ENCODE assay signal across 29 cellular contexts in the genomic region with DNA sequence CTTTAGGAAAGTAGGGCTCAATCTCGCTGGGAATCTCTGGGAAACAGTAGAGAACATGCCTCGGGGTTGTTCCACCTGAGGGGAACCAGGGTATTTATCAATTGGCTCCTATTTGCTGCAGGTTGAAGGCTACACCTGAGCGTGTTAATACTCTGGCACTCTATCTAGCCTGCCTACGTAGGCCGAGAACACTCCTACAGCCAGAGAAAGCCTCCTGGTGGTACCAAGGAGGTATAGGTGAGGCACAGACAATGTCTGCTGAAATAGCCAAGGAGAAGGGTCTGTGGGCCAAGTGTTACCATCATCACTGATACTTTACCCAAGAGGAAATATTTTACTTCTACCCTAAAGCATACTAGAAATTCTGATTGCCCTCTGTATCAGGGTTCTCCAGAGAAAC.
A peak's percentile ranks its signal among the peaks of the same experiment; 100 is the strongest.
DNase-seq lines count a peak whose midpoint lies in the region; ATAC-seq, FAIRE-seq and TF ChIP-seq lines count a peak whose summit lies in the region.
"Had no signal": no experiment of that assay in that cellular context is flagged by ENCODE, and none has a peak within 500 bp of the region (broad histone marks: within the 10 kb centered on the region; RNA-seq: fewer than 3 reads in every experiment).

No MANE protein-coding gene starts in this region.

- TF ChIP-seq RAD21 in GM12878 (IDR thresholded peaks at IDR 0.05; ENCODE audit: insufficient read depth, low read depth, low read length) = no peak

- no peaks in the 10 kb centered on the region for H3K36me3 Mint-ChIP-seq in activated CD4-positive, alpha-beta T cell treated with anti-CD3 and anti-CD28 coated beads, Interleukin-2, amount 10 ng/mL, durations not matched to agents 7 days and 5 days (ENCODE audit: low read depth)
- H3K36me3 Mint-ChIP-seq: CD4-positive, alpha-beta memory T cell; mesothelial cell of epicardium; naive B cell; T-cell had no signal

- CTCF ChIA-PET in GM12878 (lab: Yijun Ruan, JAX) = no interaction called here
- CTCF ChIA-PET in activated CD4-positive, alpha-beta T cell treated with anti-CD3 and anti-CD28 coated beads, Interleukin-2, amount 10 ng/mL, durations not matched to agents 7 days and 5 days (lab: Charles Lee) = no interaction called here

- FAIRE-seq in GM12878 (lab: Jason Lieb, UNC) = no peak

- H2AFZ ChIP-seq in GM12878 (ENCODE audit: control insufficient read depth, low read depth, low read length) (no peak overlapping the region), neuronal stem cell (ENCODE audit: low read length) (no peak overlapping the region)

- intact Hi-C loops in GM12878 (cut with micrococcal nuclease; ENCODE audit: unreplicated experiment) = no loop called here

- no peak overlapping the region for H2BK120ac ChIP-seq in neuronal stem cell (ENCODE audit: low read depth, low read length)

- TF ChIP-seq EP300 in GM12878 (IDR thresholded peaks at IDR 0.05; ENCODE audit: borderline replicate concordance in 1 of 2, control insufficient read depth in 1 of 2, low read depth in 2 of 2, low read length in 2 of 2) = no peak

- no TSS peak for BruUV-seq in GM12878 (replicated peaks; lab: Mats Ljungman, UMichigan)

- SMC1A ChIA-PET in GM12878 (lab: Charles Lee; ENCODE audit: uncharacterized antibody, unreplicated experiment) = no interaction called here

- H3K27me3 Mint-ChIP-seq in activated CD4-positive, alpha-beta T cell treated with anti-CD3 and anti-CD28 coated beads, Interleukin-2, amount 10 ng/mL, durations not matched to agents 7 days and 5 days = no peaks in the 10 kb centered on the region
- H3K27me3 Mint-ChIP-seq: CD4-positive, alpha-beta memory T cell; T-cell had no signal

- no peak overlapping the region for H3K18ac ChIP-seq in neuronal stem cell (ENCODE audit: low read length)

- H2BK12ac ChIP-seq in neuronal stem cell (ENCODE audit: low read length) = no peak overlapping the region

- H3K27ac ChIP-seq in GM12878 (ENCODE audit: control insufficient read depth, insufficient read depth) (no peak overlapping the region), neuronal stem cell (replicated peaks; ENCODE audit: low read length) (no peak overlapping the region)
- H3K27ac ChIP-seq: breast epithelium, SJSA1, tibial nerve had no signal

- H3K79me1 ChIP-seq in neuronal stem cell (ENCODE audit: low read depth, low read length) = no peaks in the 10 kb centered on the region

- H3K4me1 ChIP-seq in GM12878 (ENCODE audit: control insufficient read depth, insufficient read depth, low read length) (no peaks in the 10 kb centered on the region), neuronal stem cell (ENCODE audit: control insufficient read depth in 2 of 2, insufficient read depth in 1 of 2, low read depth in 1 of 2, low read length in 2 of 2) (no peaks in the 10 kb centered on the region)
- H3K4me1 ChIP-seq: breast epithelium, SJSA1, tibial nerve had no signal

- H3K4me2 ChIP-seq in GM12878 (ENCODE audit: control insufficient read depth, insufficient read depth) = no peak overlapping the region
- no peak overlapping the region for H3K4me2 ChIP-seq in neuronal stem cell (ENCODE audit: insufficient read depth, low read length, poor library complexity, severe bottlenecking)
- H3K4me2 ChIP-seq: smooth muscle cell had no signal

- TF ChIP-seq CTCF in GM12864 (IDR thresholded peaks at IDR 0.05; ENCODE audit: low read depth, low read length, missing control alignments) (peak; percentile 13), GM12878 (IDR thresholded peaks at IDR 0.05 in 2 of 3, conservative IDR thresholded peaks at IDR 0.05 in 1 of 3; ENCODE audit: control insufficient read depth in 2 of 3, extremely low read depth in 1 of 3, insufficient read depth in 1 of 3, low read depth in 3 of 3, low read length in 3 of 3) (0 out of 6 replicates have a peak, but pooled peaks of 2 of the 3 experiments have one; percentile 4 to 18), kidney epithelial cell (IDR thresholded peaks at IDR 0.05; ENCODE audit: insufficient read depth, low read length, poor library complexity, severe bottlenecking) (peak; percentile 3)

- no peak overlapping the region for H3K4me3 Mint-ChIP-seq in activated CD4-positive, alpha-beta T cell treated with anti-CD3 and anti-CD28 coated beads, Interleukin-2, amount 10 ng/mL, durations not matched to agents 7 days and 5 days
- H3K4me3 Mint-ChIP-seq: activated T-helper 1 cell treated with anti-CD3 and anti-CD28 coated beads, Interleukin-12 subunit alpha, Interleukin-12 subunit beta, Interleukin-2, Interleukin-4 antibody, amounts not matched to agents 30 ng/mL and 10 ng/mL and 1 ng/mL, durations not matched to agents 14 hours and 24 hours and 36 hours; CD4-positive, alpha-beta memory T cell; mesothelial cell of epicardium; naive B cell; T-cell had no signal

- H2AK5ac ChIP-seq in neuronal stem cell (ENCODE audit: low read depth, low read length) = no peak overlapping the region

- no peak overlapping the region for H3K4ac ChIP-seq in neuronal stem cell (ENCODE audit: low read length)

- no peaks in the 10 kb centered on the region for H3K79me2 ChIP-seq in GM12878 (ENCODE audit: control insufficient read depth, insufficient read depth, low read length)

- H2BK15ac ChIP-seq in neuronal stem cell (ENCODE audit: low read length) = no peak overlapping the region

- H3K9ac ChIP-seq in GM12878 (ENCODE audit: control insufficient read depth, insufficient read depth, low read length) (no peak overlapping the region), neuronal stem cell (ENCODE audit: low read depth, low read length, poor library complexity) (no peak overlapping the region)

- H3K9me3 Mint-ChIP-seq in activated CD4-positive, alpha-beta T cell treated with anti-CD3 and anti-CD28 coated beads, Interleukin-2, amount 10 ng/mL, durations not matched to agents 7 days and 5 days = no peaks in the 10 kb centered on the region
- H3K9me3 Mint-ChIP-seq: activated T-helper 1 cell treated with anti-CD3 and anti-CD28 coated beads, Interleukin-12 subunit alpha, Interleukin-12 subunit beta, Interleukin-2, Interleukin-4 antibody, amounts not matched to agents 30 ng/mL and 10 ng/mL and 1 ng/mL, durations not matched to agents 14 hours and 24 hours and 36 hours; mesothelial cell of epicardium; T-cell had no signal

- H3K4me3 ChIP-seq in GM12864 (ENCODE audit: low read depth, low read length) = no peak overlapping the region
- no peak overlapping the region for H3K4me3 ChIP-seq in GM12878
- H3K4me3 ChIP-seq in kidney epithelial cell (ENCODE audit: low read depth, low read length) = no peak overlapping the region
- no peak overlapping the region for H3K4me3 ChIP-seq in neuronal stem cell (ENCODE audit: low read length in 2 of 2)
- H3K4me3 ChIP-seq: breast epithelium, SJSA1, smooth muscle cell, tibial nerve had no signal

- RAD21 ChIA-PET in GM12878 (lab: Charles Lee; ENCODE audit: unreplicated experiment) = no interaction called here

- H4K20me1 ChIP-seq in GM12878 (ENCODE audit: control insufficient read depth, insufficient read depth) = no peaks in the 10 kb centered on the region

- DNase-seq in GM12864 (ENCODE audit: low read depth) = no peak
- DNase-seq in HuH-7 (ENCODE audit: low spot score) = peak; percentile 15
- DNase-seq in GM12878 (ENCODE audit: low read depth, low spot score) = no peak
- DNase-seq in kidney epithelial cell (ENCODE audit: low read depth) = no peak
- no peak for DNase-seq in DMS79 treated with DMSO at 0.1 percent for 48 hours (lab: John Stamatoyannopoulos, UW)
- no peak for DNase-seq in neuronal stem cell (ENCODE audit: low spot score)
- no peak for DNase-seq in activated CD4-positive, alpha-beta T cell treated with anti-CD3 and anti-CD28 coated beads, Interleukin-2, amount 10 ng/mL, durations not matched to agents 7 days and 5 days
- DNase-seq: activated CD4-positive, alpha-beta T cell treated with anti-CD3 and anti-CD28 coated beads, Interleukin-2, amount 50 U/mL, for 48 hours; activated CD8-positive, alpha-beta memory T cell treated with anti-CD3 and anti-CD28 coated beads, Interleukin-2, amount 50 U/mL, for 4 hours; activated naive CD4-positive, alpha-beta T cell treated with anti-CD3 and anti-CD28 coated beads, Interleukin-2, amount 50 U/mL, for 16 hours; amygdala; CD4-positive, alpha-beta memory T cell; effector CD4-positive, alpha-beta T cell; EL; erythroblast; left ventricle myocardium superior; naive B cell; NCI-H1694 treated with DMSO at 0.1 percent for 48 hours; NCI-H510A; retina; stimulated activated CD4-positive, alpha-beta T cell treated with anti-CD3 and anti-CD28 coated beads, Interleukin-2, amount 100 ng/mL, for 24 hours; T-cell had no signal

- H3K27me3 ChIP-seq in GM12878 (replicated peaks in 1 of 2; ENCODE audit: control insufficient read depth in 2 of 2, insufficient read depth in 2 of 2, low read length in 1 of 2) = no peaks in the 10 kb centered on the region
- H3K27me3 ChIP-seq in kidney epithelial cell (ENCODE audit: control insufficient read depth, insufficient read depth, low read length) = no peaks in the 10 kb centered on the region
- H3K27me3 ChIP-seq in neuronal stem cell (ENCODE audit: control insufficient read depth in 3 of 3, insufficient read depth in 3 of 3, low read depth in 1 of 3, low read length in 3 of 3) = no peaks in the 10 kb centered on the region
- H3K27me3 ChIP-seq: breast epithelium, SJSA1, tibial nerve had no signal

- no peak overlapping the region for H3K14ac ChIP-seq in neuronal stem cell (ENCODE audit: low read length)

- no peak overlapping the region for H3K27ac Mint-ChIP-seq in activated CD4-positive, alpha-beta T cell treated with anti-CD3 and anti-CD28 coated beads, Interleukin-2, amount 10 ng/mL, durations not matched to agents 7 days and 5 days
- H3K27ac Mint-ChIP-seq: activated T-helper 1 cell treated with anti-CD3 and anti-CD28 coated beads, Interleukin-12 subunit alpha, Interleukin-12 subunit beta, Interleukin-2, Interleukin-4 antibody, amounts not matched to agents 30 ng/mL and 10 ng/mL and 1 ng/mL, durations not matched to agents 14 hours and 24 hours and 36 hours; mesothelial cell of epicardium; naive B cell; T-cell had no signal

- ATAC-seq in GM12878 (peak; percentile 60), HG02981 (IDR thresholded peaks at IDR 0.05; ENCODE audit: unreplicated experiment) (no peak)
- ATAC-seq: left ventricle myocardium superior, T-cell had no signal

- no peak overlapping the region for H2BK5ac ChIP-seq in neuronal stem cell (ENCODE audit: low read length)

- no peak overlapping the region for H4K8ac ChIP-seq in neuronal stem cell (ENCODE audit: low read depth, low read length)

- WGBS in GM12878 (ENCODE audit: insufficient coverage, insufficient replicate concordance, low lambda C conversion rate, missing lambda C conversion rate) = 1% methylated on average over 5 of the region's 5 CpGs
- WGBS in neuronal stem cell (ENCODE audit: extremely low coverage in 2 of 2, insufficient read length in 2 of 2, insufficient replicate concordance in 1 of 2), 2 donors = no CpG with 5 or more reads among the region's 5 CpGs

- H3K36me3 ChIP-seq in GM12878 (ENCODE audit: control insufficient read depth in 2 of 2, insufficient read depth in 2 of 2, low read length in 1 of 2) = no peaks in the 10 kb centered on the region
- H3K36me3 ChIP-seq in kidney epithelial cell (ENCODE audit: control insufficient read depth, insufficient read depth, low read length) = no peaks in the 10 kb centered on the region
- no peaks in the 10 kb centered on the region for H3K36me3 ChIP-seq in neuronal stem cell (replicated peaks in 1 of 2; ENCODE audit: control insufficient read depth in 2 of 2, insufficient read depth in 2 of 2, low read length in 2 of 2)
- H3K36me3 ChIP-seq: breast epithelium, SJSA1, tibial nerve had no signal

- H4K91ac ChIP-seq in neuronal stem cell (ENCODE audit: low read depth, low read length, poor library complexity) = no peak overlapping the region

- H3K23ac ChIP-seq in neuronal stem cell (ENCODE audit: low read depth, low read length, poor library complexity) = no peak overlapping the region

- POLR2A ChIA-PET in GM12878 (lab: Charles Lee) = no interaction called here
- POLR2A ChIA-PET in activated CD4-positive, alpha-beta T cell treated with anti-CD3 and anti-CD28 coated beads, Interleukin-2, amount 10 ng/mL, durations not matched to agents 7 days and 5 days (lab: Charles Lee) = no interaction called here

- no peaks in the 10 kb centered on the region for H3K4me1 Mint-ChIP-seq in activated CD4-positive, alpha-beta T cell treated with anti-CD3 and anti-CD28 coated beads, Interleukin-2, amount 10 ng/mL, durations not matched to agents 7 days and 5 days
- H3K4me1 Mint-ChIP-seq: CD4-positive, alpha-beta memory T cell; mesothelial cell of epicardium; naive B cell; T-cell had no signal

- H3K9me3 ChIP-seq in GM12878 (replicated peaks; ENCODE audit: control insufficient read depth, insufficient read depth, low read length) = no peaks in the 10 kb centered on the region
- no peaks in the 10 kb centered on the region for H3K9me3 ChIP-seq in neuronal stem cell (replicated peaks in 1 of 2; ENCODE audit: control insufficient read depth in 2 of 2, insufficient read depth in 1 of 2, low read depth in 1 of 2, low read length in 2 of 2)
- H3K9me3 ChIP-seq: breast epithelium, SJSA1, tibial nerve had no signal

- no peak for TF ChIP-seq POLR2A in GM12878 (IDR thresholded peaks at IDR 0.05; ENCODE audit: low read depth, low read length)

- in situ Hi-C loops in GM12878 (cut with MboI) = no loop called here
